ENCODE assay signal across 8 cellular contexts in the genomic region with DNA sequence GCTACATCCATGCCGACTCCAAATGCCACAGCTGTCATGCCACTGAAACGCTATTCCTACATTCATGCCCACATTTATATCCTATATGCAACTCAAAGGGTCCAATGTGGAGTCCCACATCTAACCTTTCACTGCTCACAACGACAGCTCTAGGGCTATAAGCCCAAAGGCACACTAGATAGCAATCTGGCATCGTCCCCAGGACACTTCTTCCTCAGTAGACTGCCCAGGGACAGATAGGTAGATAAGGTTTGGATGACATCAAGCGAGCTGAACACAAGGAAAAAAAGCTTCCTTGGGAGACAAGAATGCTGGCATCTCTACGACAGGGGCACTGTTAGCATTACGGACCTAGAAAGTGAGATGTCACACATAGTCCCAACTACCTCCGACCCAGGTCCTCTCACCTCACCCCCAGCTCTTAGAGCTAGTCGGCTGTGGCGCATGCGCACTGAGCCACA. TPM values are rescaled to one million over a fixed set of nuclear protein-coding genes. Genes with fewer than 3 reads are reported as not detected.
DNase-seq lines count a peak whose midpoint lies in the region; ATAC-seq, FAIRE-seq and TF ChIP-seq lines count a peak whose summit lies in the region.

No MANE protein-coding gene starts in this region.

- ATAC-seq in GM19372 (IDR thresholded peaks at IDR 0.05; ENCODE audit: low read depth, unreplicated experiment) (peak; percentile 78), memory B cell (ENCODE audit: low read depth) (no peak), GM21526 (IDR thresholded peaks at IDR 0.05; ENCODE audit: low FRiP score, unreplicated experiment) (no peak)

- TF ChIP-seq CTCF in bronchial epithelial cell (IDR thresholded peaks at IDR 0.05; ENCODE audit: insufficient read depth, low read length, severe bottlenecking) (no peak), type B pancreatic cell (conservative IDR thresholded peaks at IDR 0.05) (no peak)

- H3K36me3 Mint-ChIP-seq in CD4-positive, alpha-beta memory T cell = no peaks in the 10 kb centered on the region
- H3K36me3 Mint-ChIP-seq in memory B cell = peaks cover 1% of the 10 kb centered on the region
- no peaks in the 10 kb centered on the region for H3K36me3 Mint-ChIP-seq in type B pancreatic cell

- H3K4me1 ChIP-seq in CD4-positive, alpha-beta memory T cell (ENCODE audit: insufficient read depth, low read length) = peaks cover 5% of the 10 kb centered on the region

- peak overlapping the region; percentile 29 to 47 for H3K4me3 ChIP-seq in CD4-positive, alpha-beta memory T cell (ENCODE audit: low read length in 2 of 2)
- peak overlapping the region; percentile 41 for H3K4me3 ChIP-seq in bronchial epithelial cell (ENCODE audit: low read depth, low read length)

- H3K36me3 ChIP-seq in CD4-positive, alpha-beta memory T cell (ENCODE audit: insufficient read depth, low read length) = no peaks in the 10 kb centered on the region
- no peaks in the 10 kb centered on the region for H3K36me3 ChIP-seq in bronchial epithelial cell (ENCODE audit: control insufficient read depth, insufficient read depth, low read length)

- peak overlapping the region; percentile 78 to 85 (median 83) for H3K4me3 Mint-ChIP-seq in CD4-positive, alpha-beta memory T cell
- H3K4me3 Mint-ChIP-seq in memory B cell (peak overlapping the region; percentile 91), type B pancreatic cell (peak overlapping the region; percentile 82)

- intact Hi-C loops in CD4-positive, alpha-beta memory T cell (cut with micrococcal nuclease) = no loop called here

- no peaks in the 10 kb centered on the region for H3K27me3 ChIP-seq in CD4-positive, alpha-beta memory T cell (ENCODE audit: insufficient read depth, low read length)
- no peaks in the 10 kb centered on the region for H3K27me3 ChIP-seq in bronchial epithelial cell (ENCODE audit: control insufficient read depth, insufficient read depth, low read length)

- H3K27me3 Mint-ChIP-seq in CD4-positive, alpha-beta memory T cell = peaks cover 3 to 6% of the 10 kb centered on the region in 2 donors
- H3K27me3 Mint-ChIP-seq in memory B cell (peaks cover 7% of the 10 kb centered on the region), type B pancreatic cell (peaks cover 9% of the 10 kb centered on the region)

- H3K27ac ChIP-seq in CD4-positive, alpha-beta memory T cell (ENCODE audit: low read depth, low read length) = no peak overlapping the region

- POLR2A ChIA-PET in CD4-positive, alpha-beta memory T cell (lab: Charles Lee; ENCODE audit: partially characterized antibody) = no interaction called here

- CTCF ChIA-PET in CD4-positive, alpha-beta memory T cell (lab: Charles Lee; ENCODE audit: partially characterized antibody) = interaction anchor here (2.3 to 2.6 kb wide), 2 partner anchors 8 to 14 kb away, joined by 5 to 15 read pairs; no protein-coding TSS in a partner anchor

- no peak for FAIRE-seq in bronchial epithelial cell (lab: Jason Lieb, UNC)

- H3K9me3 Mint-ChIP-seq in CD4-positive, alpha-beta memory T cell = peaks cover 0 to 3% (median 0%) of the 10 kb centered on the region in 8 donors
- no peaks in the 10 kb centered on the region for H3K9me3 Mint-ChIP-seq in memory B cell
- H3K9me3 Mint-ChIP-seq in type B pancreatic cell = no peaks in the 10 kb centered on the region

- peak overlapping the region in 1 of 7 donors; percentile 35 for H3K27ac Mint-ChIP-seq in CD4-positive, alpha-beta memory T cell
- H3K27ac Mint-ChIP-seq in memory B cell (peak overlapping the region; percentile 47), type B pancreatic cell (no peak overlapping the region)

- no peaks in the 10 kb centered on the region for H3K9me3 ChIP-seq in CD4-positive, alpha-beta memory T cell (ENCODE audit: control insufficient read depth in 1 of 2, low read length in 2 of 2)

- DNase-seq in CD4-positive, alpha-beta memory T cell = peak in 2 of 5 donors; percentile 51 to 52
- peak; percentile 72 for DNase-seq in NAMALWA (ENCODE audit: low spot score)
- no peak for DNase-seq in bronchial epithelial cell (ENCODE audit: low read depth)
- DNase-seq in memory B cell (ENCODE audit: low spot score in 2 of 2) = no peak
- DNase-seq in type B pancreatic cell (ENCODE audit: extremely low spot score, unreplicated experiment) = no peak
- DNase-seq in midbrain (lab: John Stamatoyannopoulos, UW) = no peak

- peaks cover 0 to 5% (median 2%) of the 10 kb centered on the region in 4 donors for H3K4me1 Mint-ChIP-seq in CD4-positive, alpha-beta memory T cell
- H3K4me1 Mint-ChIP-seq in memory B cell = peaks cover 4% of the 10 kb centered on the region
- no peaks in the 10 kb centered on the region for H3K4me1 Mint-ChIP-seq in type B pancreatic cell (ENCODE audit: unreplicated experiment)

RNA-seq across cellular contexts. Expression of gene RAB9B, which starts 0.7 kb away (rescaled TPM):
- total RNA-seq in CD4-positive, alpha-beta memory T cell = under 1 TPM; 0.25 to 0.26 TPM
- polyA plus RNA-seq in CD4-positive, alpha-beta memory T cell = under 1 TPM; 0.15 to 0.21 TPM
- not detected in 2 replicates for total RNA-seq in bronchial epithelial cell
- total RNA-seq in type B pancreatic cell (ENCODE audit: low replicate concordance) = 1.4 and 2.8 TPM in 2 replicates

RNA-seq across cellular contexts. Expression of gene PLP1, which starts 54.7 kb away (rescaled TPM):
- not detected for total RNA-seq in CD4-positive, alpha-beta memory T cell
- polyA plus RNA-seq in CD4-positive, alpha-beta memory T cell = not detected
- not detected in 2 replicates for total RNA-seq in bronchial epithelial cell
- total RNA-seq in type B pancreatic cell (ENCODE audit: low replicate concordance) = 0.64 and 55.3 TPM in 2 replicates
